29 cellular contexts compared by ENCODE assay signal in genomic region chr2:18588049-18588448, GRCh38. TPM values are rescaled to one million over a fixed set of nuclear protein-coding genes. Genes with fewer than 3 reads are reported as not detected.
"Had no signal": no experiment of that assay in that cellular context is flagged by ENCODE, and none has a peak within 500 bp of the region (broad histone marks: within the 10 kb centered on the region; RNA-seq: fewer than 3 reads in every experiment).

No MANE protein-coding gene starts in this region.

- H3K36me3 ChIP-seq: gastrocnemius medialis, pancreas, right lobe of liver, thyroid gland, vagina had no signal

- DNase-seq: dorsolateral prefrontal cortex; effector CD4-positive, alpha-beta T cell; gastrocnemius medialis; head of caudate nucleus; natural killer cell; occipital lobe; pancreas; right lobe of liver; stimulated activated CD4-positive, alpha-beta T cell treated with anti-CD3 and anti-CD28 coated beads, Interleukin-2, amount 100 ng/mL, for 24 hours; stimulated activated CD4-positive, alpha-beta T cell treated with anti-CD3 and anti-CD28 coated beads, Interleukin-4, amount 100 ng/mL, for 24 hours; stimulated activated naive CD4-positive, alpha-beta T cell treated with Interleukin-2 at 50 U/mL for 16 hours; stomach; thyroid gland had no signal

- H3K4me1 ChIP-seq: gastrocnemius medialis, pancreas, right lobe of liver, stomach, thyroid gland, vagina had no signal

- H3K4me3 ChIP-seq: dorsolateral prefrontal cortex, gastrocnemius medialis, lung, pancreas, right lobe of liver, stomach, thyroid gland, vagina had no signal

- ATAC-seq: gastrocnemius medialis; left lobe of liver; natural killer cell; pancreas; right lobe of liver; stimulated activated effector memory CD8-positive, alpha-beta T cell treated with anti-CD3 and anti-CD28 coated beads, Interleukin-12 subunit alpha, Interleukin-12 subunit beta, amount 100 ng/mL, for 72 hours had no signal

- H3K9me3 ChIP-seq: gastrocnemius medialis, pancreas, right lobe of liver, thyroid gland, vagina had no signal

- H3K27ac ChIP-seq: dorsolateral prefrontal cortex, gastrocnemius medialis, pancreas, right lobe of liver, stomach, thyroid gland, vagina had no signal

- H3K27me3 ChIP-seq: dorsolateral prefrontal cortex, gastrocnemius medialis, pancreas, right lobe of liver, stomach, thyroid gland, vagina had no signal

RNA-seq across cellular contexts. Expression of gene NT5C1B, which starts 1.3 kb away (rescaled TPM):
- total RNA-seq: dorsolateral prefrontal cortex, fibroblast of lung, gastrocnemius medialis, glomerular endothelial cell, left lobe of liver, liver, lung, mononuclear cell, natural killer cell, occipital lobe, pancreas, posterior vena cava, pulmonary artery endothelial cell, right lobe of liver, stomach, subcutaneous adipose tissue, temporal lobe, ureter, vagina had no signal
- polyA plus RNA-seq: esophagus, fibroblast of lung, keratinocyte, lung, neural cell, stomach had no signal
